Comparison of ENCODE assay signal across 1 cellular context in the genomic region with DNA sequence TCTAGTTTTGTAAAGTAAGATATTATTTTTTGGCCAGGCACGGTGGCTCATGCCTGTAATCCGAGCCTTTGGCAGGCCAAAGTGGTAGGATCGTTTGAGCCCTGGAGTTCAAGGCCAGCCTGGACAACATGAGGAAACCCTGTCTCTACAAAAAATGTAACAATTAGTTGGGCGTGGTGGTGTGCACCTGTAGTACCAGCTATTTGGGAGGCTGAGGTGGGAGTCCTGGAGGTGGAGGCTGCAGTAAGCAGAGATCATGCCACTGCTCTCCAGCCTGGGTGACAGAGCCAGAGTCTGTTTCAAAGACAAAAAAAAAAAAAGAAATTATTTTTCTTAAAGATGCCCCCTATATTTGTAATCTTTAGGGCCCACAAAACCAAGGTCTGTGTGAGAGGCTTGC.
TF ChIP-seq lines count a peak whose summit lies in the region.

No MANE protein-coding gene starts in this region.

TF ChIP-seq in GM12878, 131 proteins besides CTCF, POLR2A, EP300 and RAD21:
- TF ChIP-seq KAT2A (conservative IDR thresholded peaks at IDR 0.05; ENCODE audit: control insufficient read depth, low read depth, low read length) (no peak), NR2F1 (conservative IDR thresholded peaks at IDR 0.05) (no peak), SIX5 (IDR thresholded peaks at IDR 0.05; ENCODE audit: low read depth, low read length, severe bottlenecking) (no peak), HDAC6 (IDR thresholded peaks at IDR 0.05; ENCODE audit: unreplicated experiment) (no peak), MLLT1 (IDR thresholded peaks at IDR 0.05) (no peak), NKRF (conservative IDR thresholded peaks at IDR 0.05) (no peak), ELK1 (IDR thresholded peaks at IDR 0.05; ENCODE audit: low read depth, low read length) (no peak), ZBTB40 (IDR thresholded peaks at IDR 0.05; ENCODE audit: borderline replicate concordance) (no peak), RB1 (IDR thresholded peaks at IDR 0.05; ENCODE audit: borderline replicate concordance) (no peak), CBX3 (IDR thresholded peaks at IDR 0.05; ENCODE audit: borderline replicate concordance, low read depth) (no peak), ZBTB33 (IDR thresholded peaks at IDR 0.05) (no peak), HCFC1 (IDR thresholded peaks at IDR 0.05; ENCODE audit: low read length) (no peak), CREB1 (IDR thresholded peaks at IDR 0.05; ENCODE audit: low read depth) (no peak), BCLAF1 (IDR thresholded peaks at IDR 0.05) (no peak), JUNB (IDR thresholded peaks at IDR 0.05) (no peak), SP1 (IDR thresholded peaks at IDR 0.05; ENCODE audit: low read depth, low read length) (no peak), POLR2AphosphoS2 (IDR thresholded peaks at IDR 0.05; ENCODE audit: low read depth, low read length) (no peak), ATF7 (IDR thresholded peaks at IDR 0.05; ENCODE audit: low read depth) (no peak)
TF ChIP-seq in GM12878: peak in this region for 0.
